ENCODE assay signal across 7 cellular contexts in the genomic region with DNA sequence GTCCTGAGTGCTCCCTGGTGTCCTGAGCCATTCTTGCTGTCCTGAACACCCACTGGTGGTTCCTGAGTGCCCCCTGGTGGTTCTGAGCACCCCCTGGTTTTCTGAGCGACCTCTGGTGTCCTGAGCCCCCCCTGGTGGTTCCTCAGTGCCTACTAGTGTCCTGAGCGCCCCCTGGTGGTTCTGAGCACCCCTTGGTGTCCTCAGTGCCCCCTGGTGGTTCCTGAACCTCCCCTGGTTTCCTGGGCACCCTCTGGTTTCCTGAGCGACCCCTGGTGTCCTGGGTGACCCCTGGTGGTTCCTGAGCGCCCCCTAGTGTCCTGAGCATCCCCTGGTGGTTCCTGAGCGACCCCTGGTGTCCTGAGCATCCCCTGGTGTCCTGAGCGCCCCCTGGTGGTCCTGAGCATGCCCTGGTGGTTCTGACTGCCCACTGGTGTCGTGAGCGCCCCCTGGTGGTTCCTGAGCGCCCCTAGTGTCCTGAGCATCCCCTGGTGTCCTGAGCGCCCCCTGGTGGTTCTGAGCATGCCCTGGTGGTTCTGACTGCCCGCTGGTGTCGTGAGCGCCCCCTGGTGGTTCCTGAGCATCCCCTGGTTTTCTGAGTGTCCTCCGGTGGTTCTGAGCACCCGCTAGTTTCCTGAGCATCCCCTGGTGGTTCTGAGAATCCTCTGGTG.
DNase-seq lines count a peak whose midpoint lies in the region; ATAC-seq lines count a peak whose summit lies in the region.

No MANE protein-coding gene starts in this region.

- no peaks in the 10 kb centered on the region for H3K79me1 ChIP-seq in mesenchymal stem cell (replicated peaks; ENCODE audit: low read length, poor library complexity, severe bottlenecking)

- DNase-seq in NT2/D1 (ENCODE audit: low read depth, low spot score) (peak; percentile 20), left ventricle myocardium superior (peak; percentile 60), mesenchymal stem cell (no peak)
- DNase-seq in activated T-helper 2 cell treated with anti-CD3 and anti-CD28 coated beads, Interferon-gamma antibody, Interleukin-2, Interleukin-4, amounts not matched to agents 10 μg/mL and 5 μg/mL and 100 μg/mL, durations not matched to agents 14 hours and 24 hours and 36 hours (ENCODE audit: low spot score), result peak; percentile 83
- peak; percentile 72 to 90 for DNase-seq in stimulated activated CD8-positive, alpha-beta memory T cell treated with anti-CD3 and anti-CD28 coated beads, Interleukin-15, amount 100 ng/mL, for 48 hours (ENCODE audit: low read depth in 2 of 2)

- H3K9ac ChIP-seq in NT2/D1 (ENCODE audit: insufficient read length, low read depth) (no peak overlapping the region), mesenchymal stem cell (ENCODE audit: low read length) (no peak overlapping the region)

- no peak overlapping the region for H3K4ac ChIP-seq in mesenchymal stem cell (ENCODE audit: low read depth in 1 of 2, low read length in 2 of 2)

- H3K4me3 ChIP-seq in NT2/D1 (ENCODE audit: insufficient read length, low read depth), result no peak overlapping the region
- H3K4me3 ChIP-seq in mesenchymal stem cell (ENCODE audit: insufficient read depth in 1 of 2, low read depth in 1 of 2, low read length in 2 of 2), result no peak overlapping the region

- H3K36me3 ChIP-seq in NT2/D1 (ENCODE audit: insufficient read depth, insufficient read length, low read length) (no peaks in the 10 kb centered on the region), mesenchymal stem cell (ENCODE audit: control insufficient read depth in 1 of 2, insufficient read depth in 2 of 2, low read depth in 1 of 2, low read length in 2 of 2) (no peaks in the 10 kb centered on the region)

- H3K4me3 Mint-ChIP-seq in activated T-helper 2 cell treated with anti-CD3 and anti-CD28 coated beads, Interferon-gamma antibody, Interleukin-2, Interleukin-4, amounts not matched to agents 10 μg/mL and 5 μg/mL and 100 μg/mL, durations not matched to agents 14 hours and 24 hours and 36 hours (ENCODE audit: low read depth), result peak overlapping the region; percentile 10

- H3K23ac ChIP-seq in mesenchymal stem cell (ENCODE audit: low read length in 2 of 2), result no peak overlapping the region

- peak; percentile 86 for ATAC-seq in GM18502 (IDR thresholded peaks at IDR 0.05; ENCODE audit: poor library complexity, unreplicated experiment)
- peak; percentile 44 for ATAC-seq in HG02623 (IDR thresholded peaks at IDR 0.05; ENCODE audit: unreplicated experiment)
- peak; percentile 76 for ATAC-seq in left ventricle myocardium superior

- no peaks in the 10 kb centered on the region for H3K27me3 Mint-ChIP-seq in activated T-helper 2 cell treated with anti-CD3 and anti-CD28 coated beads, Interferon-gamma antibody, Interleukin-2, Interleukin-4, amounts not matched to agents 10 μg/mL and 5 μg/mL and 100 μg/mL, durations not matched to agents 14 hours and 24 hours and 36 hours (ENCODE audit: low read depth)

- intact Hi-C loops in activated T-helper 2 cell treated with anti-CD3 and anti-CD28 coated beads, Interferon-gamma antibody, Interleukin-2, Interleukin-4, amounts not matched to agents 10 μg/mL and 5 μg/mL and 100 μg/mL, durations not matched to agents 14 hours and 24 hours and 36 hours (cut with micrococcal nuclease), result loop anchor here (1.0 to 10.0 kb wide), 2 partner anchors 24 to 45 kb away; no protein-coding TSS in a partner anchor
- intact Hi-C loops in left ventricle myocardium superior (cut with micrococcal nuclease), result no loop called here

- WGBS in mesenchymal stem cell, result 61% methylated on average over 15 of the region's 15 CpGs

- no peak overlapping the region for H4K8ac ChIP-seq in mesenchymal stem cell (ENCODE audit: low read length)

- no peaks in the 10 kb centered on the region for H3K4me1 ChIP-seq in NT2/D1 (ENCODE audit: insufficient read depth, insufficient read length)
- H3K4me1 ChIP-seq in mesenchymal stem cell (ENCODE audit: control insufficient read depth, insufficient read depth, low read depth, low read length), result no peaks in the 10 kb centered on the region

- no peaks in the 10 kb centered on the region for H3K9me3 Mint-ChIP-seq in activated T-helper 2 cell treated with anti-CD3 and anti-CD28 coated beads, Interferon-gamma antibody, Interleukin-2, Interleukin-4, amounts not matched to agents 10 μg/mL and 5 μg/mL and 100 μg/mL, durations not matched to agents 14 hours and 24 hours and 36 hours

- H2AFZ ChIP-seq in mesenchymal stem cell (ENCODE audit: low read depth, low read length), result no peak overlapping the region

- no peak overlapping the region for H3K4me2 ChIP-seq in mesenchymal stem cell (ENCODE audit: low read length, poor library complexity, severe bottlenecking)

- no peak overlapping the region for H2BK15ac ChIP-seq in mesenchymal stem cell (ENCODE audit: low read depth, poor library complexity, severe bottlenecking)

- peak overlapping the region; percentile 38 for H3K27ac Mint-ChIP-seq in activated T-helper 2 cell treated with anti-CD3 and anti-CD28 coated beads, Interferon-gamma antibody, Interleukin-2, Interleukin-4, amounts not matched to agents 10 μg/mL and 5 μg/mL and 100 μg/mL, durations not matched to agents 14 hours and 24 hours and 36 hours

- H2BK120ac ChIP-seq in mesenchymal stem cell (ENCODE audit: low read depth, low read length), result no peak overlapping the region

- no peaks in the 10 kb centered on the region for H3K27me3 ChIP-seq in NT2/D1 (ENCODE audit: insufficient read depth, insufficient read length)
- H3K27me3 ChIP-seq in mesenchymal stem cell (ENCODE audit: control insufficient read depth in 1 of 2, insufficient read depth in 1 of 2, low read length in 2 of 2), result no peaks in the 10 kb centered on the region

- H3K9me3 ChIP-seq in NT2/D1 (ENCODE audit: insufficient read depth, low read length) (peaks cover 29% of the 10 kb centered on the region; the same call in 1 of the 2 replicates), mesenchymal stem cell (ENCODE audit: control insufficient read depth, low read length) (no peaks in the 10 kb centered on the region)

- no peak overlapping the region for H2AK5ac ChIP-seq in mesenchymal stem cell (ENCODE audit: low read length, severe bottlenecking)

- H3K18ac ChIP-seq in mesenchymal stem cell (ENCODE audit: low read depth in 1 of 2, low read length in 2 of 2), result no peak overlapping the region

- no peaks in the 10 kb centered on the region for H3K36me3 Mint-ChIP-seq in activated T-helper 2 cell treated with anti-CD3 and anti-CD28 coated beads, Interferon-gamma antibody, Interleukin-2, Interleukin-4, amounts not matched to agents 10 μg/mL and 5 μg/mL and 100 μg/mL, durations not matched to agents 14 hours and 24 hours and 36 hours (ENCODE audit: low read depth)

- no peak overlapping the region for H3K27ac ChIP-seq in mesenchymal stem cell (ENCODE audit: low read length, poor library complexity, severe bottlenecking)

- no peak overlapping the region for H3K14ac ChIP-seq in mesenchymal stem cell (ENCODE audit: low read length in 2 of 2)

- no peak overlapping the region for H2BK12ac ChIP-seq in mesenchymal stem cell (ENCODE audit: low read length in 2 of 2)

- H3K4me1 Mint-ChIP-seq in activated T-helper 2 cell treated with anti-CD3 and anti-CD28 coated beads, Interferon-gamma antibody, Interleukin-2, Interleukin-4, amounts not matched to agents 10 μg/mL and 5 μg/mL and 100 μg/mL, durations not matched to agents 14 hours and 24 hours and 36 hours (ENCODE audit: low read depth), result peaks cover 37% of the 10 kb centered on the region

- no peak overlapping the region for H2BK5ac ChIP-seq in mesenchymal stem cell (ENCODE audit: low read depth, low read length, poor library complexity, severe bottlenecking)

- H4K91ac ChIP-seq in mesenchymal stem cell (ENCODE audit: low read length), result no peak overlapping the region
